Comparison of ENCODE assay signal across 2 cellular contexts in the genomic region with DNA sequence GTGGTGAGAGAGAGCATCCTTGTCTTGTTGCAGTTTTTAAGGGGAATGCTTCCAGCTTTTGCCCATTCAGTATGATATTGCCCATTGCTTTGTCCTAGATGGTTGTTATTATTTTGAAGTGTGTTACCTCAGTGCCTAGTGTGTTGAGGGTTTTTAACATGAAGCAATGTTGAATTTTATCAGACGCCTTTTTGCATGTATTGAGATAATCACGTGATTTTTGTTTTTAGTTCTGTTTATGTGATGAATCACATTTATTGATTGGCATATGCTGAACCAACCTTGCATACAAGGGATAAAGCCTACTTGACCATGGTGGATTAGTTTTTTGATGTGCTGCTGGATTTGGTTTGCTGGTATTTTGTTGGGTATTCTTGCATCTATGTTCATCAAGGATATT.
TF ChIP-seq lines count a peak whose summit lies in the region.

No MANE protein-coding gene starts in this region.

TF ChIP-seq in HepG2, 621 proteins besides CTCF, POLR2A, EP300 and RAD21 (continued from another document):
- TF ChIP-seq, protein P1, sequence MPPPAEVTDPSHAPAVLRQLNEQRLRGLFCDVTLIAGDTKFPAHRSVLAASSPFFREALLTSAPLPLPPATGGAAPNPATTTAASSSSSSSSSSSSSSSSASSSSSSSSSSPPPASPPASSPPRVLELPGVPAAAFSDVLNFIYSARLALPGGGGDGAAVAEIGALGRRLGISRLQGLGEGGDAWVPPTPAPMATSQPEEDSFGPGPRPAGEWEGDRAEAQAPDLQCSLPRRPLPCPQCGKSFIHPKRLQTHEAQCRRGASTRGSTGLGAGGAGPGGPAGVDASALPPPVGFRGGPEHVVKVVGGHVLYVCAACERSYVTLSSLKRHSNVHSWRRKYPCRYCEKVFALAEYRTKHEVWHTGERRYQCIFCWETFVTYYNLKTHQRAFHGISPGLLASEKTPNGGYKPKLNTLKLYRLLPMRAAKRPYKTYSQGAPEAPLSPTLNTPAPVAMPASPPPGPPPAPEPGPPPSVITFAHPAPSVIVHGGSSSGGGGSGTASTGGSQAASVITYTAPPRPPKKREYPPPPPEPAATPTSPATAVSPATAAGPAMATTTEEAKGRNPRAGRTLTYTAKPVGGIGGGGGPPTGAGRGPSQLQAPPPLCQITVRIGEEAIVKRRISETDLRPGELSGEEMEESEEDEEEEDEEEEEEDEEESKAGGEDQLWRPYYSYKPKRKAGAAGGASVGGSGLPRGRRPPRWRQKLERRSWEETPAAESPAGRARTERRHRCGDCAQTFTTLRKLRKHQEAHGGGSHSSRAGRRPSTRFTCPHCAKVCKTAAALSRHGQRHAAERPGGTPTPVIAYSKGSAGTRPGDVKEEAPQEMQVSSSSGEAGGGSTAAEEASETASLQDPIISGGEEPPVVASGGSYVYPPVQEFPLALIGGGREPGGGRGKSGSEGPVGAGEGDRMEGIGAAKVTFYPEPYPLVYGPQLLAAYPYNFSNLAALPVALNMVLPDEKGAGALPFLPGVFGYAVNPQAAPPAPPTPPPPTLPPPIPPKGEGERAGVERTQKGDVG (CRISPR knock-in tag; IDR thresholded peaks at IDR 0.05; ENCODE audit: borderline replicate concordance), result no peak
- TF ChIP-seq, protein P2, sequence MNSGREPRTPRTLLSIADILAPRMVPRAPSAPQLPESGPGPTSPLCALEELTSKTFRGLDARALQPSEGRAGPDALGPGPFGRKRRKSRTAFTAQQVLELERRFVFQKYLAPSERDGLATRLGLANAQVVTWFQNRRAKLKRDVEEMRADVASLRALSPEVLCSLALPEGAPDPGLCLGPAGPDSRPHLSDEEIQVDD (CRISPR knock-in tag; IDR thresholded peaks at IDR 0.05; ENCODE audit: borderline replicate concordance), result no peak

TF ChIP-seq in K562, 482 proteins besides CTCF, POLR2A, EP300 and RAD21 (continued from another document):
- TF ChIP-seq, protein P3, sequence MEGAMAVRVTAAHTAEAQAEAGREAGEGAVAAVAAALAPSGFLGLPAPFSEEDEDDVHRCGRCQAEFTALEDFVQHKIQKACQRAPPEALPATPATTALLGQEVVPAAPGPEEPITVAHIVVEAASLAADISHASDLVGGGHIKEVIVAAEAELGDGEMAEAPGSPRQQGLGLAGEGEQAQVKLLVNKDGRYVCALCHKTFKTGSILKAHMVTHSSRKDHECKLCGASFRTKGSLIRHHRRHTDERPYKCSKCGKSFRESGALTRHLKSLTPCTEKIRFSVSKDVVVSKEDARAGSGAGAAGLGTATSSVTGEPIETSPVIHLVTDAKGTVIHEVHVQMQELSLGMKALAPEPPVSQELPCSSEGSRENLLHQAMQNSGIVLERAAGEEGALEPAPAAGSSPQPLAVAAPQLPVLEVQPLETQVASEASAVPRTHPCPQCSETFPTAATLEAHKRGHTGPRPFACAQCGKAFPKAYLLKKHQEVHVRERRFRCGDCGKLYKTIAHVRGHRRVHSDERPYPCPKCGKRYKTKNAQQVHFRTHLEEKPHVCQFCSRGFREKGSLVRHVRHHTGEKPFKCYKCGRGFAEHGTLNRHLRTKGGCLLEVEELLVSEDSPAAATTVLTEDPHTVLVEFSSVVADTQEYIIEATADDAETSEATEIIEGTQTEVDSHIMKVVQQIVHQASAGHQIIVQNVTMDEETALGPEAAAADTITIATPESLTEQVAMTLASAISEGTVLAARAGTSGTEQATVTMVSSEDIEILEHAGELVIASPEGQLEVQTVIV (CRISPR knock-in tag; IDR thresholded peaks at IDR 0.05; ENCODE audit: borderline replicate concordance), result no peak
